18 cellular contexts compared by ENCODE assay signal in genomic region chr7:142488234-142488633, GRCh38.
"Had no signal": no experiment of that assay in that cellular context is flagged by ENCODE, and none has a peak within 500 bp of the region (broad histone marks: within the 10 kb centered on the region; RNA-seq: fewer than 3 reads in every experiment).

No MANE protein-coding gene starts in this region.

- H3K27ac ChIP-seq: body of pancreas, coronary artery, esophagus muscularis mucosa, suprapubic skin had no signal

- H3K36me3 ChIP-seq: esophagus muscularis mucosa, suprapubic skin had no signal

- H3K4me1 ChIP-seq: suprapubic skin had no signal

- DNase-seq: activated B cell treated with CpG ODN at 0.5 μM for 24 hours; activated CD4-positive, alpha-beta T cell treated with anti-CD3 and anti-CD28 coated beads, Interleukin-2, amount 10 ng/mL, durations not matched to agents 24 days and 14 days; activated CD8-positive, alpha-beta memory T cell treated with anti-CD3 and anti-CD28 coated beads, Interleukin-2, amount 50 U/mL, for 48 hours; activated gamma-delta T cell treated with Interleukin-2 at 50 U/mL for 16 hours; activated naive CD8-positive, alpha-beta T cell treated with anti-CD3 and anti-CD28 coated beads for 36 hours; activated T-cell treated with anti-CD3 and anti-CD28 coated beads, Interleukin-2, amount 50 U/mL, for 72 hours; amygdala; body of pancreas; central memory CD4-positive, alpha-beta T cell; effector CD4-positive, alpha-beta T cell; naive B cell; retina; stimulated activated CD4-positive, alpha-beta T cell treated with anti-CD3 and anti-CD28 coated beads, Interleukin-2, amount 100 ng/mL, for 48 hours; stimulated activated naive CD4-positive, alpha-beta T cell; T-helper 2 cell had no signal

- H3K27me3 ChIP-seq: body of pancreas, suprapubic skin had no signal

- H3K4me3 ChIP-seq: body of pancreas, coronary artery, esophagus muscularis mucosa, suprapubic skin had no signal

- H3K9me3 ChIP-seq: body of pancreas, esophagus muscularis mucosa, suprapubic skin had no signal

- ATAC-seq: activated T-cell treated with anti-CD3 and anti-CD28 coated beads, Interleukin-2, amount 50 U/mL, for 72 hours; body of pancreas had no signal
